Comparison of ENCODE assay signal across 8 cellular contexts in the genomic region with DNA sequence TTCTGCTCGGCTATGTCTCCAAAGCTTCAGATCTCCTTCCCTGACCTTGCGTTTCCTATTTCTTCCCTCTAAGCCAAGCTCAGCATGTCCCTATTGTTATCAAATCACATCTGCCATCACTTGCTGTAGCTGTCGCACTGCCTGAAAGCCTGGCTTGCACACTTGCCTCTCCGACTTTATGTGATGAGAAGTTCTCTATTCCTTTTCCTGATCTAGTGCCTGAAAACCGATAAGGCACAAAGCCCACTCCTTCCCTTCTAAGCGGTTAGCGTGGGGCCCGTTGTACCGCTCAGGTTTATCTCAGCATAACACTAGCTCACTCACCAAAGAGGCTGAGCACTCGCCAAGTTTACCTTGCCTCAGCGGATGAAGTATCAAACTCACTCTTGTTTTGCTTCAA. TPM values are rescaled to one million over a fixed set of nuclear protein-coding genes. Genes with fewer than 3 reads are reported as not detected.
DNase-seq lines count a peak whose midpoint lies in the region; ATAC-seq lines count a peak whose summit lies in the region.

No MANE protein-coding gene starts in this region.

- H3K4me1 Mint-ChIP-seq in naive B cell, result peaks cover 11 to 16% (median 15%) of the 10 kb centered on the region in 3 donors

- peak; percentile 9 for DNase-seq in NCI-H146 treated with DMSO at 0.1 percent for 48 hours (lab: John Stamatoyannopoulos, UW; ENCODE audit: unreplicated experiment)
- DNase-seq in astrocyte of the hippocampus (ENCODE audit: low read depth, low spot score), result peak; percentile 27
- DNase-seq in naive B cell, result no peak
- no peak for DNase-seq in SK-N-DZ (ENCODE audit: low spot score)
- no peak for DNase-seq in occipital lobe (lab: John Stamatoyannopoulos, UW)
- no peak for DNase-seq in RPMI8226
- DNase-seq in amygdala (lab: John Stamatoyannopoulos, UW), result no peak

- peak overlapping the region in 5 of 8 donors; percentile 6 to 76 (median 59) for H3K4me3 Mint-ChIP-seq in naive B cell

- no peak overlapping the region for H3K27ac Mint-ChIP-seq in naive B cell

- peaks cover 52 to 77% (median 69%) of the 10 kb centered on the region in 3 donors for H3K27me3 Mint-ChIP-seq in naive B cell

- ATAC-seq in GM19455 (IDR thresholded peaks at IDR 0.05; ENCODE audit: unreplicated experiment) (peak; percentile 16), naive B cell (ENCODE audit: low read depth in 2 of 2) (no peak)

- peaks cover 0 to 5% (median 1%) of the 10 kb centered on the region in 7 donors for H3K9me3 Mint-ChIP-seq in naive B cell

- H3K36me3 Mint-ChIP-seq in naive B cell, result peaks cover 0 to 5% of the 10 kb centered on the region in 2 donors

RNA-seq across cellular contexts. Expression of a gene that starts 0.8 kb away (rescaled TPM):
- polyA plus RNA-seq in naive B cell (ENCODE audit: low read depth in 6 of 6), result not detected
- polyA plus RNA-seq in SK-N-DZ (2014; cell fraction: cytosol; rRNA removed), result 1.0 and 1.8 TPM in 2 replicates
- 2.7 TPM in 1 of 2 replicates, not detected in the other for polyA plus RNA-seq in SK-N-DZ (2014; cell fraction: nucleus; rRNA removed)
- total RNA-seq in occipital lobe, result 1.9 TPM

RNA-seq across cellular contexts. Expression of a gene that starts 43.2 kb away (rescaled TPM):
- not detected for polyA plus RNA-seq in naive B cell (ENCODE audit: low read depth in 6 of 6)
- polyA plus RNA-seq in SK-N-DZ (2014; cell fraction: cytosol; rRNA removed), result not detected in 2 replicates
- polyA plus RNA-seq in SK-N-DZ (2014; cell fraction: nucleus; rRNA removed), result not detected in 2 replicates
- not detected for total RNA-seq in occipital lobe

Comparison
In these comparisons a context has a peak if more than half of its experiments do, and no peak if none do; other contexts are left out.
1. DNase-seq: peak in NCI-H146 treated with DMSO at 0.1 percent for 48 hours (single experiment) and astrocyte of the hippocampus (single experiment); none in naive B cell (single experiment), SK-N-DZ (single experiment), occipital lobe (single experiment), RPMI8226 (single experiment) and amygdala (0 of 56).